Comparison of ENCODE assay signal across 8 cellular contexts in the genomic region with DNA sequence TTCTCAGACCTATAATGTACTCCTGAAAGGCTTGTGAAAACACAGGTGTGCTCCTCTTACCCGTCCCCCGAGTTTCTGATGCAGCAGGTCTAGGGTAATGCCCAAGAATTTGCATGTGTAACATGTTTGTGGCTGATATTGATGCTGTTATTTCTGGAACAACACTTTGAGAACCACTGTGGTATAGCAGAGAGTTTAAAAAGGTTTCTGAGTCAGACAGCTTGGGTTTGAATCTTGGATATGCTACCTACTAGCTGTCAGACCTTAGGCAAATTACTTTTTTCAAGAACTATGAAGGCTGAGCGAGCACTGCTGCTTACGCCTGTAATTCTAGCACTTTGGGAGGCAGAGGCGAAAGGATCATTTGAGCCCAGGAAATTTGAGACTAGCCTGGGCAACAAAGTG. TPM values are rescaled to one million over a fixed set of nuclear protein-coding genes. Genes with fewer than 3 reads are reported as not detected.
DNase-seq lines count a peak whose midpoint lies in the region; ATAC-seq and TF ChIP-seq lines count a peak whose summit lies in the region.

No MANE protein-coding gene starts in this region.

- H3K4me1 ChIP-seq in thyroid gland: peaks cover 38 to 47% of the 10 kb centered on the region in 2 donors

- peak overlapping the region; percentile 22 for H3K27ac Mint-ChIP-seq in central memory CD8-positive, alpha-beta T cell (ENCODE audit: low read depth)

- DNase-seq in GM06990 (ENCODE audit: extremely low read depth, insufficient read length) (peak; percentile 80), GM20000 (ENCODE audit: low spot score) (peak; percentile 59), thyroid gland (no peak), NCI-H128 (lab: John Stamatoyannopoulos, UW; ENCODE audit: unreplicated experiment) (no peak), COR-L47 (lab: John Stamatoyannopoulos, UW) (no peak), T-helper 9 cell (no peak)
- DNase-seq in central memory CD8-positive, alpha-beta T cell (ENCODE audit: low spot score in 2 of 2): no peak

- no peaks in the 10 kb centered on the region for H3K27me3 Mint-ChIP-seq in central memory CD8-positive, alpha-beta T cell

- H3K36me3 ChIP-seq in GM06990 (ENCODE audit: control insufficient read depth, insufficient read depth, low read length): no peaks in the 10 kb centered on the region; the same call in 1 of the 2 replicates
- H3K36me3 ChIP-seq in thyroid gland: no peaks in the 10 kb centered on the region

- ATAC-seq in HG03469 (IDR thresholded peaks at IDR 0.05; ENCODE audit: unreplicated experiment): peak; percentile 68
- ATAC-seq in central memory CD8-positive, alpha-beta T cell (replicated peaks; ENCODE audit: extremely low read depth, poor library complexity, severe bottlenecking): no peak

- peaks cover 3% of the 10 kb centered on the region for H3K36me3 Mint-ChIP-seq in central memory CD8-positive, alpha-beta T cell (ENCODE audit: insufficient read depth)

- H3K4me3 ChIP-seq in GM06990 (replicated peaks; ENCODE audit: low read depth, low read length) (peak overlapping the region; percentile 51), thyroid gland (replicated peaks in 1 of 3) (no peak overlapping the region)

- no peaks in the 10 kb centered on the region for H3K27me3 ChIP-seq in GM06990 (replicated peaks; ENCODE audit: control insufficient read depth, insufficient read depth, low read length)
- no peaks in the 10 kb centered on the region for H3K27me3 ChIP-seq in thyroid gland

- intact Hi-C loops in thyroid gland (cut with DNase I): loop anchor here (5.0 kb wide), 2 partner anchors 53 to 68 kb away; no protein-coding TSS in a partner anchor

- H3K27ac ChIP-seq in thyroid gland: peak overlapping the region; percentile 18 to 67 (median 60)

- peaks cover 49% of the 10 kb centered on the region for H3K4me1 Mint-ChIP-seq in central memory CD8-positive, alpha-beta T cell

- TF ChIP-seq CTCF in GM06990 (IDR thresholded peaks at IDR 0.05; ENCODE audit: insufficient read depth, low read length, poor library complexity, severe bottlenecking) (no peak), GM20000 (IDR thresholded peaks at IDR 0.05; ENCODE audit: extremely low read depth, missing control alignments) (no peak), thyroid gland (IDR thresholded peaks at IDR 0.05) (no peak)

- peak overlapping the region; percentile 46 for H3K4me3 Mint-ChIP-seq in central memory CD8-positive, alpha-beta T cell

- H3K9me3 Mint-ChIP-seq in central memory CD8-positive, alpha-beta T cell: no peaks in the 10 kb centered on the region

- 47 to 61% methylated on average over 5 of the region's 5 CpGs for WGBS in thyroid gland, 2 donors

- no peak for TF ChIP-seq POLR2A in thyroid gland (IDR thresholded peaks at IDR 0.05)

- H3K9me3 ChIP-seq in thyroid gland: no peaks in the 10 kb centered on the region

RNA-seq across cellular contexts. Expression of a gene that starts 4.9 kb away (rescaled TPM):
- total RNA-seq in thyroid gland: 100 to 1,000 TPM; 155 to 238 (median 192) TPM

RNA-seq across cellular contexts. Expression of a gene that starts 47.5 kb away (rescaled TPM):
- total RNA-seq in thyroid gland: 1 to 10 TPM in 3 of 4 donors, not detected in 1; 2.3 to 5.3 (median 3.5) TPM

Comparison
In these comparisons a context has a peak if more than half of its experiments do, and no peak if none do; other contexts are left out.
1. DNase-seq: peak in GM06990 (single experiment) and GM20000 (single experiment); none in central memory CD8-positive, alpha-beta T cell (0 of 2), thyroid gland (0 of 2), NCI-H128 (single experiment), COR-L47 (single experiment) and T-helper 9 cell (single experiment).